32 cellular contexts compared by ENCODE assay signal in the genomic region with DNA sequence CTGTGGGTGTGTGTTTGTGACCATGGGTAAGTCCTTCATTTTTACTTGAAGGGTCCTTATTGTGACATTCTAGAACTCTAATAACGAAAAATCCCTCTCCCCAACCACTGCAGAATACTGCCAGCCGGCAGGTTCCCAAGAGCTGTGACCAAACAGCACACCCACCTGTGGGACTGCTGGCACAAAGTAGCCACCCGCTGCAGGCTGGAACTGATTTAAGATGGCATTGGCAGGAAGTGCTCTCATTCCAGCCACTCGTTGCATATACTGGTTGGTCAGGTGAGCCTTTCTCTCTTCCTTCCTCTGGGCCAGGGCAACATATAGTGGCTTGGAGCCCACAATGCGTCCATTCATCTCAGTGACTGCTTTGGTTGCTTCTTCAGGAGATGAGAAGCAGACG.
"Had no signal": no experiment of that assay in that cellular context is flagged by ENCODE, and none has a peak within 500 bp of the region (broad histone marks: within the 10 kb centered on the region; RNA-seq: fewer than 3 reads in every experiment).

No MANE protein-coding gene starts in this region.

- H3K9ac ChIP-seq: SK-N-SH had no signal

- H3K9me3 Mint-ChIP-seq: activated CD8-positive, alpha-beta T cell treated with anti-CD3 and anti-CD28 coated beads for 36 hours; activated naive CD4-positive, alpha-beta T cell treated with anti-CD3 and anti-CD28 coated beads, Interleukin-2, amount 50 U/mL, for 72 hours; activated naive CD8-positive, alpha-beta T cell treated with anti-CD3 and anti-CD28 coated beads, Interleukin-2, amount 50 U/mL, for 24 hours; activated T-cell treated with anti-CD3 and anti-CD28 coated beads, Interleukin-2, amount 50 U/mL, for 4 hours; brain had no signal

- H3K27ac Mint-ChIP-seq: activated CD8-positive, alpha-beta T cell treated with anti-CD3 and anti-CD28 coated beads for 36 hours; activated naive CD8-positive, alpha-beta T cell treated with anti-CD3 and anti-CD28 coated beads, Interleukin-2, amount 50 U/mL, for 24 hours; brain had no signal

- H3K27ac ChIP-seq: ascending aorta, cardiac muscle cell, VCaP had no signal

- H3K4me1 ChIP-seq: ascending aorta had no signal

- H3K4me1 Mint-ChIP-seq: brain had no signal

- H3K9me3 ChIP-seq: ascending aorta, SK-N-SH had no signal

- H3K4me3 Mint-ChIP-seq: activated CD8-positive, alpha-beta T cell treated with anti-CD3 and anti-CD28 coated beads for 36 hours; activated naive CD8-positive, alpha-beta T cell treated with anti-CD3 and anti-CD28 coated beads, Interleukin-2, amount 50 U/mL, for 24 hours; activated T-cell treated with anti-CD3 and anti-CD28 coated beads, Interleukin-2, amount 50 U/mL, for 4 hours; brain had no signal

- H3K27me3 ChIP-seq: ascending aorta had no signal

- H3K4me2 ChIP-seq: SK-N-SH had no signal

- ATAC-seq: activated CD8-positive, alpha-beta T cell treated with anti-CD3 and anti-CD28 coated beads for 36 hours; activated naive CD4-positive, alpha-beta T cell treated with anti-CD3 and anti-CD28 coated beads, Interleukin-2, amount 50 U/mL, for 72 hours; activated naive CD8-positive, alpha-beta T cell treated with anti-CD3 and anti-CD28 coated beads, Interleukin-2, amount 50 U/mL, for 24 hours; activated T-cell treated with anti-CD3 and anti-CD28 coated beads, Interleukin-2, amount 50 U/mL, for 4 hours; Panc1; Right ventricle myocardium inferior had no signal

- H3K27me3 Mint-ChIP-seq: activated CD8-positive, alpha-beta T cell treated with anti-CD3 and anti-CD28 coated beads for 36 hours; activated naive CD8-positive, alpha-beta T cell treated with anti-CD3 and anti-CD28 coated beads, Interleukin-2, amount 50 U/mL, for 24 hours; brain had no signal

- H3K4me3 ChIP-seq: ascending aorta, cardiac muscle cell had no signal

- DNase-seq: activated CD4-positive, alpha-beta T cell treated with anti-CD3 and anti-CD28 coated beads, Interleukin-2, amount 50 U/mL, for 1 hour; activated CD4-positive, CD25-positive, alpha-beta regulatory T cell; activated CD8-positive, alpha-beta memory T cell treated with anti-CD3 and anti-CD28 coated beads, Interleukin-2, amount 50 U/mL, for 48 hours; activated CD8-positive, alpha-beta T cell treated with anti-CD3 and anti-CD28 coated beads for 36 hours; activated effector memory CD4-positive, alpha-beta T cell treated with anti-CD3 and anti-CD28 coated beads, Interleukin-2, amount 50 U/mL, for 16 hours; activated naive CD4-positive, alpha-beta T cell treated with Interleukin-2 at 50 U/mL for 16 hours; activated naive CD8-positive, alpha-beta T cell treated with anti-CD3 and anti-CD28 coated beads, Interleukin-2, amount 50 U/mL, for 24 hours; activated T-cell treated with anti-CD3 and anti-CD28 coated beads, Interleukin-2, amount 50 U/mL, for 4 hours; amniotic stem cell; Kasumi-1; KBM-7; NCI-H1048; NCI-H146; NCI-H187 treated with DMSO at 0.1 percent for 48 hours; NCI-H2081 treated with DMSO at 0.1 percent for 48 hours; NCI-H2171; NCI-H2227 treated with DMSO at 0.1 percent for 48 hours; NCI-H446 treated with DMSO at 0.1 percent for 48 hours; NCI-H524 treated with DMSO at 0.1 percent for 48 hours; NCI-H774; NK-92 treated with Interleukin-12 subunit alpha and Interleukin-12 subunit beta, amount 100 ng/mL, for 24 hours; OCI-M1; RPMI8226; SK-N-SH; T-helper 1 cell had no signal
